In the genomic region with DNA sequence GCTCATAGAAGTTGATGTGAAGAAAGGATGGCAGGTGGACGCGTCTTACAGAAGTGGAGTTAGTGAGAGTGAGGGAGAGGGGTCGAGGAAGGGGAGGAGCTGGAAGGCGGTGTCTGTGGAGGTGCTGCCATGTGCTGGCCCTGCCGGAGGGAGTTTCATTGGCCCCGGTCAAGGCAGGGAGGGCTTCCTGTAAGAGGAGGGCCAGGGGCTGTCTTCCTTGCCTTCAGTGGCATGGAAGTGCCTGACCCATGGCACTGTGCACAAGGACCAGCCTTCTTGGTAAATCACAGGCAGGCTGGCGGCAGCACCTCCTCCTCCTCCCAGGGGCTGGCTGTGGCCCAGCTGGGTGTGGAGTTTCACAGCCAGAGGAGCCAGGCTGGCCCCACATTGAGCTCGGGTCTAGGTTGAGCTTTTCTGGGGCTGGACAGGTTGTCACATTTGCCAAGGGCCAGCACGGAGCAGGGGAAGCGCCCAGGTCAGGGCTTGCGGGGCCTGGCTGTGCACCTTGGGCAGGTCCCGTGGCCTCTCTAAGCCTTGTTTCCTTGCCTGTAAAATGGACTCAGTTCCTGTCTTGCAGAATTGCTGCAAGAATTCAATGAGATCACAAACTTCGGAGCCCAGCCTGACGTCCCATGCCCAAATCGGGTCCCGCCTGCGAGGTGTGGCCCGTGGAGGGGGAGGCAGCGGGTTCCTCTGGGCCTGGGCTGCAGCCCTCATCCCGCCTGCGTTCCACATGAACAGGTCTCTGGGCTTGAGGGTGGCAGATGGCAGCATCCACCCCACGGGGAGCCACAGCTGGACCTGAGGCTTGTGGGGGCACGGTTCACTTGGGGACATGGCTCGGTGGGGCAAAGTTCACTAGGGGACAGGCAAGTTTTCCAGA, we compare ENCODE assay signal across 12 cellular contexts. TPM values are rescaled to one million over a fixed set of nuclear protein-coding genes. Genes with fewer than 3 reads are reported as not detected.
A peak's percentile ranks its signal among the peaks of the same experiment; 100 is the strongest.
DNase-seq lines count a peak whose midpoint lies in the region; ATAC-seq and TF ChIP-seq lines count a peak whose summit lies in the region.
"Had no signal": no experiment of that assay in that cellular context is flagged by ENCODE, and none has a peak within 500 bp of the region (broad histone marks: within the 10 kb centered on the region; RNA-seq: fewer than 3 reads in every experiment).

No MANE protein-coding gene starts in this region.

- intact Hi-C loops in left cardiac atrium (cut with DNase I) (loop anchor here in 1 of 2 donors (10.0 kb wide), 1 partner anchor 128 kb away; no protein-coding TSS in a partner anchor), sigmoid colon (cut with DNase I) (no loop called here)

- no peak for TF ChIP-seq CTCF in sigmoid colon (IDR thresholded peaks at IDR 0.05)

- DNase-seq in GM23248 (peak; percentile 74), T-helper 17 cell (no peak), left cardiac atrium (peak; percentile 69), sigmoid colon (peak; percentile 87), Karpas-422 (no peak), NK-92 (lab: John Stamatoyannopoulos, UW; ENCODE audit: unreplicated experiment) (no peak), NCI-H187 treated with DMSO at 0.1 percent for 48 hours (lab: John Stamatoyannopoulos, UW) (no peak), NCI-H345 (lab: John Stamatoyannopoulos, UW) (no peak)
- DNase-seq: activated CD8-positive, alpha-beta memory T cell treated with anti-CD3 and anti-CD28 coated beads, Interleukin-2, amount 50 U/mL, for 4 hours; H7; naive B cell; SIG-M5 had no signal

- H3K27ac ChIP-seq in GM23248 (no peak overlapping the region), sigmoid colon (peak overlapping the region; percentile 63 to 89 (median 84)), Karpas-422 (ENCODE audit: low read length) (no peak overlapping the region)

- no peaks in the 10 kb centered on the region for H3K27me3 ChIP-seq in GM23248 (replicated peaks; ENCODE audit: insufficient read depth)
- H3K27me3 ChIP-seq in sigmoid colon = no peaks in the 10 kb centered on the region
- H3K27me3 ChIP-seq in Karpas-422 (ENCODE audit: low read length) = no peaks in the 10 kb centered on the region

- TF ChIP-seq POLR2A in sigmoid colon (IDR thresholded peaks at IDR 0.05) = no peak

- H3K27me3 Mint-ChIP-seq in T-helper 17 cell = peaks cover 30% of the 10 kb centered on the region

- H3K9me3 ChIP-seq in GM23248 (ENCODE audit: low read depth) (no peaks in the 10 kb centered on the region), T-helper 17 cell (ENCODE audit: control insufficient read depth, low read length, poor library complexity, severe bottlenecking) (no peaks in the 10 kb centered on the region), sigmoid colon (no peaks in the 10 kb centered on the region), Karpas-422 (ENCODE audit: low read length) (no peaks in the 10 kb centered on the region)

- H3K27ac Mint-ChIP-seq in T-helper 17 cell = peak overlapping the region; percentile 69

- H3K9ac ChIP-seq in GM23248 (no peak overlapping the region), Karpas-422 (ENCODE audit: low read length) (no peak overlapping the region)

- H3K4me3 Mint-ChIP-seq in T-helper 17 cell = no peak overlapping the region
- H3K4me3 Mint-ChIP-seq: naive B cell had no signal

- in situ Hi-C loops in GM23248 (cut with MboI) = no loop called here

- TF ChIP-seq EP300 in sigmoid colon (IDR thresholded peaks at IDR 0.05) = no peak

- H4K20me1 ChIP-seq in GM23248 (ENCODE audit: insufficient read depth) (no peaks in the 10 kb centered on the region), Karpas-422 (ENCODE audit: insufficient read depth, low read depth, low read length) (no peaks in the 10 kb centered on the region)

- H3K36me3 Mint-ChIP-seq in T-helper 17 cell (ENCODE audit: low read depth) = no peaks in the 10 kb centered on the region
- H3K36me3 Mint-ChIP-seq: naive B cell had no signal

- H3K79me2 ChIP-seq in GM23248 (ENCODE audit: insufficient read depth) = no peaks in the 10 kb centered on the region
- H3K79me2 ChIP-seq in Karpas-422 (ENCODE audit: low read length) = no peaks in the 10 kb centered on the region

- ATAC-seq in T-helper 17 cell (no peak), left cardiac atrium (peak; percentile 23 to 45)

- H3K4me1 Mint-ChIP-seq in T-helper 17 cell = peaks cover 2% of the 10 kb centered on the region

- 27 to 28% methylated on average over 23 to 24 of the region's 24 CpGs for WGBS in GM23248 (ENCODE audit: low coverage in 1 of 2, low lambda C conversion rate in 2 of 2, missing lambda C conversion rate in 2 of 2), 2 experiments
- WGBS in sigmoid colon, 2 donors = 33 to 56% methylated on average over 24 of the region's 24 CpGs

- H3K4me1 ChIP-seq in GM23248 (ENCODE audit: insufficient read depth) = peaks cover 40% of the 10 kb centered on the region
- H3K4me1 ChIP-seq in sigmoid colon = peaks cover 0 to 98% (median 93%) of the 10 kb centered on the region in 4 donors
- H3K4me1 ChIP-seq in Karpas-422 (ENCODE audit: low read length) = no peaks in the 10 kb centered on the region

- no peak overlapping the region for H3K4me3 ChIP-seq in GM23248
- no peak overlapping the region for H3K4me3 ChIP-seq in sigmoid colon
- no peak overlapping the region for H3K4me3 ChIP-seq in Karpas-422 (ENCODE audit: low read length)

- H3K36me3 ChIP-seq in GM23248 (ENCODE audit: low read depth) = no peaks in the 10 kb centered on the region
- no peaks in the 10 kb centered on the region for H3K36me3 ChIP-seq in sigmoid colon
- H3K36me3 ChIP-seq in Karpas-422 (ENCODE audit: insufficient read depth, low read length) = no peaks in the 10 kb centered on the region

- H2AFZ ChIP-seq in GM23248 (no peak overlapping the region), Karpas-422 (ENCODE audit: low read length) (no peak overlapping the region)

- H3F3A ChIP-seq in GM23248 (ENCODE audit: insufficient read depth) = peaks cover 7% of the 10 kb centered on the region; the same call in 1 of the 2 replicates

- H3K4me2 ChIP-seq in GM23248 (ENCODE audit: unreplicated experiment) = peak overlapping the region; percentile 16
- H3K4me2 ChIP-seq in Karpas-422 (ENCODE audit: low read depth, low read length, poor library complexity, severe bottlenecking) = no peak overlapping the region

- H3K9me2 ChIP-seq in GM23248 (ENCODE audit: insufficient read depth) (no peaks in the 10 kb centered on the region), Karpas-422 (replicated peaks; ENCODE audit: insufficient read depth, low read length) (no peaks in the 10 kb centered on the region)

RNA-seq across cellular contexts. Expression of gene HTRA3, which starts 7.0 kb away (rescaled TPM):
- total RNA-seq in GM23248 (2014; rRNA removed; shearing (Covaris generic)) = 3.2 and 5.9 TPM in 2 replicates
- polyA plus RNA-seq in GM23248 (2016; fragmentation: Nextera tagmentation; extraction: Ambion mirVana) (5.2 and 5.7 TPM in 2 replicates), sigmoid colon (1 to 10 TPM; 1.2 to 5.0 (median 3.6) TPM)
- total RNA-seq in T-helper 17 cell (not detected), left cardiac atrium (10 to 100 TPM; 48.5 to 78.2 TPM), sigmoid colon (10 to 100 TPM; 14.5 to 49.6 (median 32.1) TPM)
- total RNA-seq in Karpas-422 (2014; rRNA removed; shearing (Covaris generic); ENCODE audit: low replicate concordance) = not detected in 2 replicates

Comparison
In these comparisons a context has a peak if more than half of its experiments do, and no peak if none do; other contexts are left out.
1. DNase-seq: peak in GM23248 (single experiment), left cardiac atrium (single experiment) and sigmoid colon (single experiment); none in T-helper 17 cell (0 of 3), Karpas-422 (single experiment), NK-92 (single experiment), NCI-H187 treated with DMSO at 0.1 percent for 48 hours (single experiment) and NCI-H345 (single experiment).
2. H3K27ac ChIP-seq: peak in sigmoid colon (4 of 4); none in GM23248 (single experiment) and Karpas-422 (single experiment).